In the genomic region with DNA sequence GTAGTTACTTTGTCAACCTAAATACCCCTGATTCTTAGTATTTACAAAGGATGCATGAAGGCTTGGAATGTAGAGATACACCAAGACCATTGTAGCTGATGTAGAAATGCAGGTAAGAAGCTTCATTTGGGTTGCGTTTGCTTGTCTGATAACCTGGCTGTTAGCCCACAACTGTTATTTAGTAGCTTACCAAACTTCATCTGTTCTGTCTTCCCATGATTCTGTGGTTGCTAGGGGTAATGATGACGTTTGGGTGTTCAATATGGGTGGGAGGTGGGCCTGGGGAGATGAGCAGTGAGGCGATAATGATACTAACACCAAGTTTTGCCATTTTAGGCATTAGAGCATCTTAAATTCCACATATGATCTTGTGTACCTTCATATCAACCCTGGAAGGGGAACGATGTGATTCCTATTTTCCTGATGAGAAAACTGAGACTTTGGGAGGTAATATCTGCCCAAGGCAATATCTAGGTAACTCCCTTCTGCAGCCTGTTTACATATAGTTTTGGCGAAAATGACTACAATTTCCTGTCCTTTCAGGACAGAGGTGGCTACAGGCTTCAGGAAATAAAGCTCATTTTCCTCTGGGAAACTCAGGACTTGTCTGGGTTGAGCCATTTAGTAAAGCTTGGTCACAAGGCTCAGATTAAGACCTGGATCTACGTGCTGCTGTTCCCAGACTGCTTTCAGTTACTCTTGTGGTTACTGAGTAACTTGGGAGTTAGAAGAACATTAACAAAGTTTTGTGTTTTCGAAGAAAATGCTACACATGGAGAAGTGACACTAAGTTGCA, we compare ENCODE assay signal across 10 cellular contexts. TPM values are rescaled to one million over a fixed set of nuclear protein-coding genes. Genes with fewer than 3 reads are reported as not detected.
DNase-seq lines count a peak whose midpoint lies in the region; ATAC-seq, FAIRE-seq and TF ChIP-seq lines count a peak whose summit lies in the region.
"Had no signal": no experiment of that assay in that cellular context is flagged by ENCODE, and none has a peak within 500 bp of the region (broad histone marks: within the 10 kb centered on the region; RNA-seq: fewer than 3 reads in every experiment).

No MANE protein-coding gene starts in this region.

- H3K23ac ChIP-seq in mesenchymal stem cell (ENCODE audit: low read length in 2 of 2) = no peak overlapping the region

- H3K18ac ChIP-seq in mesenchymal stem cell (ENCODE audit: low read depth in 1 of 2, low read length in 2 of 2) = peak overlapping the region in 1 of 2 experiments; percentile 82

- H3K9ac ChIP-seq in GM12878 (ENCODE audit: control insufficient read depth, insufficient read depth, low read length) (no peak overlapping the region), mesenchymal stem cell (ENCODE audit: low read length) (peak overlapping the region; percentile 49)

- in situ Hi-C loops in GM12878 (cut with MboI) (no loop called here), GM13977 (cut with MboI; ENCODE audit: low pct_unique_long_range_greater_than_20kb, low sequenced_read_pairs, unreplicated experiment) (no loop called here)

- RAD21 ChIA-PET in GM12878 (lab: Charles Lee; ENCODE audit: unreplicated experiment) = interaction anchor here (0.7 to 2.6 kb wide), 7 partner anchors 15 to 73 kb away, joined by 3 to 12 read pairs (median 5); no protein-coding TSS in a partner anchor

- SMC1A ChIA-PET in GM12878 (lab: Charles Lee; ENCODE audit: uncharacterized antibody, unreplicated experiment) = interaction anchor here (0.7 to 2.9 kb wide), 24 partner anchors 9 to 252 kb away, joined by 3 to 13 read pairs (median 4); a partner anchor contains a TSS

- no peak overlapping the region for H4K8ac ChIP-seq in mesenchymal stem cell (ENCODE audit: low read length)

- no peak overlapping the region for H4K91ac ChIP-seq in mesenchymal stem cell (ENCODE audit: low read length)

- no peak for TF ChIP-seq RAD21 in GM12878 (IDR thresholded peaks at IDR 0.05; ENCODE audit: insufficient read depth, low read depth, low read length)

- CTCF ChIA-PET in GM12878 (lab: Yijun Ruan, JAX) = interaction anchor here (0.6 to 2.0 kb wide), 9 partner anchors 12 to 266 kb away, joined by 3 to 5 read pairs (median 4); no protein-coding TSS in a partner anchor
- CTCF ChIA-PET in activated CD4-positive, alpha-beta memory T cell treated with anti-CD3 and anti-CD28 coated beads, Interleukin-2, amount 10 ng/mL, durations not matched to agents 7 days and 5 days (lab: Charles Lee) = interaction anchor here (0.7 to 0.9 kb wide), 2 partner anchors 266 to 557 kb away, joined by 3 to 4 read pairs; no protein-coding TSS in a partner anchor

- H3K4me1 ChIP-seq in GM12878 (ENCODE audit: control insufficient read depth, insufficient read depth, low read length) (peaks cover 19% of the 10 kb centered on the region), mesenchymal stem cell (ENCODE audit: control insufficient read depth, insufficient read depth, low read depth, low read length) (peaks cover 16% of the 10 kb centered on the region)

- H3K4me1 Mint-ChIP-seq in activated CD4-positive, alpha-beta memory T cell treated with anti-CD3 and anti-CD28 coated beads, Interleukin-2, amount 10 ng/mL, durations not matched to agents 7 days and 5 days = peaks cover 32% of the 10 kb centered on the region

- H4K20me1 ChIP-seq in GM12878 (ENCODE audit: control insufficient read depth, insufficient read depth) = no peaks in the 10 kb centered on the region; the same call in 1 of the 2 replicates

- WGBS in GM12878 (ENCODE audit: insufficient coverage, insufficient replicate concordance, low lambda C conversion rate, missing lambda C conversion rate) = 69% methylated on average over 7 of the region's 7 CpGs
- WGBS in mesenchymal stem cell = 71% methylated on average over 5 of the region's 7 CpGs

- H3K79me2 ChIP-seq in GM12878 (ENCODE audit: control insufficient read depth, insufficient read depth, low read length) = peaks cover 56% of the 10 kb centered on the region

- H3K27me3 ChIP-seq in GM12878 (replicated peaks in 1 of 2; ENCODE audit: control insufficient read depth in 2 of 2, insufficient read depth in 2 of 2, low read length in 1 of 2) = no peaks in the 10 kb centered on the region
- H3K27me3 ChIP-seq in mesenchymal stem cell (ENCODE audit: control insufficient read depth in 1 of 2, insufficient read depth in 1 of 2, low read length in 2 of 2) = no peaks in the 10 kb centered on the region

- H2AFZ ChIP-seq in GM12878 (ENCODE audit: control insufficient read depth, low read depth, low read length) (no peak overlapping the region), mesenchymal stem cell (ENCODE audit: low read depth, low read length) (no peak overlapping the region)

- H3K4ac ChIP-seq in mesenchymal stem cell (ENCODE audit: low read depth in 1 of 2, low read length in 2 of 2) = no peak overlapping the region

- BruUV-seq in GM12878 (replicated peaks; lab: Mats Ljungman, UMichigan) = no TSS peak

- no peak overlapping the region for H2BK15ac ChIP-seq in mesenchymal stem cell (ENCODE audit: low read depth, poor library complexity, severe bottlenecking)

- intact Hi-C loops in GM12878 (cut with micrococcal nuclease; ENCODE audit: unreplicated experiment) = no loop called here

- peaks cover 20% of the 10 kb centered on the region for H3K36me3 Mint-ChIP-seq in activated CD4-positive, alpha-beta memory T cell treated with anti-CD3 and anti-CD28 coated beads, Interleukin-2, amount 10 ng/mL, durations not matched to agents 7 days and 5 days (ENCODE audit: low read depth)

- no peak overlapping the region for H3K4me3 Mint-ChIP-seq in activated CD4-positive, alpha-beta memory T cell treated with anti-CD3 and anti-CD28 coated beads, Interleukin-2, amount 10 ng/mL, durations not matched to agents 7 days and 5 days

- H2AK5ac ChIP-seq in mesenchymal stem cell (ENCODE audit: low read length, severe bottlenecking) = peak overlapping the region; percentile 87

- no peak for TF ChIP-seq EP300 in GM12878 (IDR thresholded peaks at IDR 0.05; ENCODE audit: borderline replicate concordance in 1 of 2, control insufficient read depth in 1 of 2, low read depth in 2 of 2, low read length in 2 of 2)

- H3K9me3 Mint-ChIP-seq in activated CD4-positive, alpha-beta memory T cell treated with anti-CD3 and anti-CD28 coated beads, Interleukin-2, amount 10 ng/mL, durations not matched to agents 7 days and 5 days = no peaks in the 10 kb centered on the region

- no peaks in the 10 kb centered on the region for H3K79me1 ChIP-seq in mesenchymal stem cell (replicated peaks; ENCODE audit: low read length, poor library complexity, severe bottlenecking)

- H3K4me2 ChIP-seq in GM12878 (ENCODE audit: control insufficient read depth, insufficient read depth) (no peak overlapping the region), mesenchymal stem cell (ENCODE audit: low read length, poor library complexity, severe bottlenecking) (no peak overlapping the region)

- DNase-seq in GM12878 (ENCODE audit: low read depth, low spot score) (peak; percentile 21), mesenchymal stem cell (peak; percentile 85), DMS79 (lab: John Stamatoyannopoulos, UW) (no peak), GM13977 (ENCODE audit: low spot score) (no peak)
- DNase-seq in activated CD4-positive, alpha-beta memory T cell treated with anti-CD3 and anti-CD28 coated beads, Interleukin-2, amount 10 ng/mL, durations not matched to agents 7 days and 5 days = no peak
- DNase-seq: activated T-cell treated with anti-CD3 and anti-CD28 coated beads, Interleukin-2, amount 50 U/mL, for 48 hours; hypothalamus had no signal

- H3K27ac ChIP-seq in C4-2B = peak overlapping the region; percentile 5; the same call in 1 of the 2 replicates
- no peak overlapping the region for H3K27ac ChIP-seq in GM12878 (ENCODE audit: control insufficient read depth, insufficient read depth)
- H3K27ac ChIP-seq in mesenchymal stem cell (ENCODE audit: low read length, poor library complexity, severe bottlenecking) = peak overlapping the region; percentile 71

- H3K9me3 ChIP-seq in GM12878 (replicated peaks; ENCODE audit: control insufficient read depth, insufficient read depth, low read length) = peaks cover 5% of the 10 kb centered on the region; the same call in 2 of the 3 replicates
- no peaks in the 10 kb centered on the region for H3K9me3 ChIP-seq in mesenchymal stem cell (ENCODE audit: control insufficient read depth, low read length)

- no peak for TF ChIP-seq POLR2A in GM12878 (IDR thresholded peaks at IDR 0.05; ENCODE audit: low read depth, low read length)

- peak; percentile 47 for ATAC-seq in HG02759 (IDR thresholded peaks at IDR 0.05; ENCODE audit: unreplicated experiment)
- no peak for ATAC-seq in GM12878
- ATAC-seq in HG02852 (IDR thresholded peaks at IDR 0.05; ENCODE audit: unreplicated experiment) = no peak

- FAIRE-seq in GM12878 (lab: Jason Lieb, UNC) = no peak

- H2BK5ac ChIP-seq in mesenchymal stem cell (ENCODE audit: low read depth, low read length, poor library complexity, severe bottlenecking) = no peak overlapping the region

- H2BK120ac ChIP-seq in mesenchymal stem cell (ENCODE audit: low read depth, low read length) = no peak overlapping the region

- H3K27ac Mint-ChIP-seq in activated CD4-positive, alpha-beta memory T cell treated with anti-CD3 and anti-CD28 coated beads, Interleukin-2, amount 10 ng/mL, durations not matched to agents 7 days and 5 days = no peak overlapping the region

- H3K14ac ChIP-seq in mesenchymal stem cell (ENCODE audit: low read length in 2 of 2) = no peak overlapping the region

- POLR2A ChIA-PET in GM12878 (lab: Charles Lee) = interaction anchor here (0.5 to 1.8 kb wide), 7 partner anchors 9 to 62 kb away, joined by 3 to 8 read pairs (median 4); no protein-coding TSS in a partner anchor
- POLR2A ChIA-PET in activated CD4-positive, alpha-beta memory T cell treated with anti-CD3 and anti-CD28 coated beads, Interleukin-2, amount 10 ng/mL, durations not matched to agents 7 days and 5 days (lab: Charles Lee) = interaction anchor here (1.1 kb wide), 1 partner anchor 14 kb away, joined by 3 read pairs; no protein-coding TSS in a partner anchor

- peaks cover 2 to 11% of the 10 kb centered on the region in 2 experiments; a peak in 2 of 4 replicates for H3K36me3 ChIP-seq in GM12878 (ENCODE audit: control insufficient read depth in 2 of 2, insufficient read depth in 2 of 2, low read length in 1 of 2)
- peaks cover 11 to 33% of the 10 kb centered on the region in 2 experiments for H3K36me3 ChIP-seq in mesenchymal stem cell (ENCODE audit: control insufficient read depth in 1 of 2, insufficient read depth in 2 of 2, low read depth in 1 of 2, low read length in 2 of 2)

- H3K4me3 ChIP-seq in GM12878 (no peak overlapping the region), mesenchymal stem cell (ENCODE audit: insufficient read depth in 1 of 2, low read depth in 1 of 2, low read length in 2 of 2) (peak overlapping the region in 1 of 2 experiments; percentile 4)

- TF ChIP-seq CTCF in C4-2B (conservative IDR thresholded peaks at IDR 0.05) (no peak), GM12878 (IDR thresholded peaks at IDR 0.05 in 2 of 3, conservative IDR thresholded peaks at IDR 0.05 in 1 of 3; ENCODE audit: control insufficient read depth in 2 of 3, extremely low read depth in 1 of 3, insufficient read depth in 1 of 3, low read depth in 3 of 3, low read length in 3 of 3) (no peak), GM13977 (IDR thresholded peaks at IDR 0.05; ENCODE audit: extremely low read depth, insufficient read depth, missing control alignments) (no peak)

- no peaks in the 10 kb centered on the region for H3K27me3 Mint-ChIP-seq in activated CD4-positive, alpha-beta memory T cell treated with anti-CD3 and anti-CD28 coated beads, Interleukin-2, amount 10 ng/mL, durations not matched to agents 7 days and 5 days

- H2BK12ac ChIP-seq in mesenchymal stem cell (ENCODE audit: low read length in 2 of 2) = no peak overlapping the region

RNA-seq across cellular contexts. Expression of a gene that starts 26.8 kb away (rescaled TPM):
- 505 and 506 TPM in 2 replicates for total RNA-seq in GM12878 (2013; cell fraction: nucleolus; rRNA removed)
- 30.2 and 34.9 TPM in 2 replicates for total RNA-seq in GM12878 (2014; rRNA removed)
- total RNA-seq in GM12878 (2014; rRNA removed; fragmentation: Illumina TruSeq; extraction: Trizol) = 29.0 and 32.3 TPM in 2 replicates
- total RNA-seq in GM12878 (2021) = 35.0 and 35.8 TPM in 2 replicates
- polyA plus RNA-seq in GM12878 (2011; ENCODE audit: low read depth) = 13.0 TPM
- 6.3 and 9.1 TPM in 2 replicates for polyA plus RNA-seq in GM12878 (2011; rRNA removed)
- 4.2 and 6.0 TPM in 2 replicates for polyA plus RNA-seq in GM12878 (2011; cell fraction: cytosol; rRNA removed)
- polyA plus RNA-seq in GM12878 (2011; cell fraction: nucleus; rRNA removed) = 17.9 and 21.3 TPM in 2 replicates
- 8.1 and 10.2 TPM in 2 replicates for polyA plus RNA-seq in GM12878 (2012)
- 15.0 and 26.0 TPM in 2 replicates for polyA plus RNA-seq in GM12878 (2014; fragmentation: Illumina TruSeq; extraction: Trizol)
- 10 to 100 TPM in 1 of 2 experiments, 1 to 10 TPM in 1; 7.9 to 11.9 TPM for polyA plus RNA-seq in GM12878 (2014; fragmentation: Nextera tagmentation; extraction: Ambion mirVana)
- polyA plus RNA-seq in GM12878 (2014; rRNA removed) = 8.2 and 9.9 TPM in 2 replicates
- 10 to 100 TPM; 21.9 to 23.8 TPM for polyA plus RNA-seq in GM12878 (2016; fragmentation: Nextera tagmentation; extraction: Ambion mirVana)
- polyA minus RNA-seq in GM12878 (2011; rRNA and poly(A)+ RNA removed) = 44.1 and 62.3 TPM in 2 replicates
- 4.1 and 4.2 TPM in 2 replicates for polyA minus RNA-seq in GM12878 (2011; cell fraction: cytosol; rRNA and poly(A)+ RNA removed)
- 63.8 and 111 TPM in 2 replicates for polyA minus RNA-seq in GM12878 (2011; cell fraction: nucleus; rRNA and poly(A)+ RNA removed)
- polyA plus RNA-seq in mesenchymal stem cell (2013, experiment 1 of 2) = 183 TPM
- 178 TPM for polyA plus RNA-seq in mesenchymal stem cell (2013, experiment 2 of 2)
- total RNA-seq in activated CD4-positive, alpha-beta memory T cell treated with anti-CD3 and anti-CD28 coated beads, Interleukin-2, amount 10 ng/mL, durations not matched to agents 7 days and 5 days = 10 to 100 TPM; 21.6 to 21.8 TPM

Comparison
In these comparisons a context has a peak if more than half of its experiments do, and no peak if none do; other contexts are left out.
1. DNase-seq: peak in GM12878 (single experiment) and mesenchymal stem cell (single experiment); none in DMS79 (single experiment), activated CD4-positive, alpha-beta memory T cell treated with anti-CD3 and anti-CD28 coated beads, Interleukin-2, amount 10 ng/mL, durations not matched to agents 7 days and 5 days (single experiment) and GM13977 (single experiment).